ENCODE assay signal across 35 cellular contexts in the genomic region with DNA sequence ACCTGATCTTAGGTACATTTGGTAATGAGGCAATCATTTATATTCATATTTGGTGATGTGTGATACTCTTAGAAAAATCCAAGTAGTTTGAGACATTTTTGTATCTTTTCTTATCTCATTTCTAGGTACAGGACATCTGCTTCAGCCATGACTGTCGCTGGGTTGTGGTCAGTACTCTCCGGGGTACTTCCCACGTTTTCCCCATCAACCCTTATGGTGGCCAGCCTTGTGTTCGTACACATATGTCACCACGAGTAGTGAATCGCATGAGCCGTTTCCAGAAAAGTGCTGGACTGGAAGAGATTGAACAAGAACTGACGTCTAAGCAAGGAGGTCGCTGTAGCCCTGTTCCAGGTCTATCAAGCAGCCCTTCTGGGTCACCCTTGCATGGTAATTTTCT.
"Had no signal": no experiment of that assay in that cellular context is flagged by ENCODE, and none has a peak within 500 bp of the region (broad histone marks: within the 10 kb centered on the region; RNA-seq: fewer than 3 reads in every experiment).

No MANE protein-coding gene starts in this region.

- H3K4me1 ChIP-seq: ascending aorta had no signal

- H3K27ac Mint-ChIP-seq: activated B cell treated with CpG ODN at 0.5 μM for 24 hours; activated CD4-positive, alpha-beta memory T cell treated with anti-CD3 and anti-CD28 coated beads, Interleukin-2, amount 10 ng/mL, durations not matched to agents 7 days and 5 days; activated CD4-positive, alpha-beta T cell treated with anti-CD3 and anti-CD28 coated beads, Interleukin-2, amount 10 ng/mL, durations not matched to agents 24 days and 14 days; activated CD8-positive, alpha-beta memory T cell treated with anti-CD3 and anti-CD28 coated beads, Interleukin-2, amount 10 ng/mL, durations not matched to agents 7 days and 5 days; activated CD8-positive, alpha-beta T cell treated with anti-CD3 and anti-CD28 coated beads, Interleukin-2, amount 10 ng/mL, durations not matched to agents 7 days and 5 days; activated naive CD4-positive, alpha-beta T cell treated with anti-CD3 and anti-CD28 coated beads, Interleukin-2, amount 10 ng/mL, durations not matched to agents 7 days and 5 days; activated naive CD4-positive, alpha-beta T cell treated with anti-CD3 and anti-CD28 coated beads, Interleukin-2, amount 50 U/mL, for 24 hours; activated naive CD8-positive, alpha-beta T cell; activated naive CD8-positive, alpha-beta T cell treated with anti-CD3 and anti-CD28 coated beads, Interleukin-2, amount 10 ng/mL, durations not matched to agents 7 days and 5 days; activated naive CD8-positive, alpha-beta T cell treated with anti-CD3 and anti-CD28 coated beads, Interleukin-2, amount 50 U/mL, for 24 hours; activated T-cell treated with anti-CD3 and anti-CD28 coated beads, Interleukin-2, amount 50 U/mL, for 24 hours; activated T-helper 2 cell treated with anti-CD3 and anti-CD28 coated beads, Interferon-gamma antibody, Interleukin-2, Interleukin-4, amounts not matched to agents 10 μg/mL and 5 μg/mL and 100 μg/mL, durations not matched to agents 14 hours and 24 hours and 36 hours; brain; T-helper 1 cell treated with Interleukin-12 subunit alpha and Interleukin-12 subunit beta and Interleukin-4 antibody, amounts not matched to agents 30 μg/mL and 1 μg/mL, for 36 hours; T-helper 2 cell treated with Interferon-gamma antibody and Interleukin-4, amounts not matched to agents 5 μg/mL and 100 μg/mL, for 36 hours had no signal

- FAIRE-seq: bronchial epithelial cell had no signal

- ATAC-seq: activated CD8-positive, alpha-beta memory T cell treated with anti-CD3 and anti-CD28 coated beads, Interleukin-2, amount 10 ng/mL, durations not matched to agents 7 days and 5 days; activated CD8-positive, alpha-beta T cell treated with anti-CD3 and anti-CD28 coated beads, Interleukin-2, amount 10 ng/mL, durations not matched to agents 7 days and 5 days; activated naive CD8-positive, alpha-beta T cell treated with anti-CD3 and anti-CD28 coated beads, Interleukin-2, amount 50 U/mL, for 24 hours had no signal

- H3K36me3 Mint-ChIP-seq: activated CD8-positive, alpha-beta memory T cell treated with anti-CD3 and anti-CD28 coated beads, Interleukin-2, amount 10 ng/mL, durations not matched to agents 7 days and 5 days; activated naive CD4-positive, alpha-beta T cell treated with anti-CD3 and anti-CD28 coated beads, Interleukin-2, amount 10 ng/mL, durations not matched to agents 7 days and 5 days; activated naive CD8-positive, alpha-beta T cell treated with anti-CD3 and anti-CD28 coated beads, Interleukin-2, amount 10 ng/mL, durations not matched to agents 7 days and 5 days had no signal

- DNase-seq: activated B cell treated with CpG ODN at 0.5 μM for 24 hours; activated CD4-positive, alpha-beta memory T cell treated with anti-CD3 and anti-CD28 coated beads, Interleukin-2, amount 10 ng/mL, durations not matched to agents 7 days and 5 days; activated CD4-positive, alpha-beta T cell treated with anti-CD3 and anti-CD28 coated beads for 4 hours; activated CD4-positive, alpha-beta T cell treated with anti-CD3 and anti-CD28 coated beads, Interleukin-2, amount 10 ng/mL, durations not matched to agents 24 days and 14 days; activated CD4-positive, alpha-beta T cell treated with anti-CD3 and anti-CD28 coated beads, Interleukin-2, amount 50 U/mL, for 48 hours; activated CD4-positive, CD25-positive, alpha-beta regulatory T cell treated with anti-CD3 and anti-CD28 coated beads, Interleukin-2, amount 50 U/mL, for 72 hours; activated CD8-positive, alpha-beta memory T cell treated with anti-CD3 and anti-CD28 coated beads for 24 hours; activated CD8-positive, alpha-beta memory T cell treated with anti-CD3 and anti-CD28 coated beads, Interleukin-2, amount 10 ng/mL, durations not matched to agents 7 days and 5 days; activated CD8-positive, alpha-beta memory T cell treated with anti-CD3 and anti-CD28 coated beads, Interleukin-2, amount 50 U/mL, for 48 hours; activated CD8-positive, alpha-beta T cell treated with anti-CD3 and anti-CD28 coated beads, Interleukin-2, amount 10 ng/mL, durations not matched to agents 7 days and 5 days; activated effector memory CD4-positive, alpha-beta T cell treated with Interleukin-2 at 50 U/mL for 16 hours; activated gamma-delta T cell; activated naive CD4-positive, alpha-beta T cell treated with anti-CD3 and anti-CD28 coated beads, Interleukin-2, amount 10 ng/mL, durations not matched to agents 7 days and 5 days; activated naive CD4-positive, alpha-beta T cell treated with Interleukin-2 at 50 U/mL for 16 hours; activated naive CD8-positive, alpha-beta T cell treated with anti-CD3 and anti-CD28 coated beads, Interleukin-2, amount 10 ng/mL, durations not matched to agents 7 days and 5 days; activated naive CD8-positive, alpha-beta T cell treated with anti-CD3 and anti-CD28 coated beads, Interleukin-2, amount 50 U/mL, for 24 hours; activated T-cell treated with anti-CD3 and anti-CD28 coated beads, Interleukin-2, amount 50 U/mL, for 24 hours; activated T-cell treated with anti-CD3 and anti-CD28 coated beads, Interleukin-2, amount 50 U/mL, for 48 hours; amygdala; anterior cingulate cortex; caudate nucleus; cerebellar nuclear complex; T-helper 2 cell; T-helper 9 cell had no signal

- H3K4me3 Mint-ChIP-seq: activated B cell treated with CpG ODN at 0.5 μM for 24 hours; activated CD4-positive, alpha-beta memory T cell treated with anti-CD3 and anti-CD28 coated beads, Interleukin-2, amount 10 ng/mL, durations not matched to agents 7 days and 5 days; activated CD4-positive, alpha-beta T cell treated with anti-CD3 and anti-CD28 coated beads, Interleukin-2, amount 10 ng/mL, durations not matched to agents 24 days and 14 days; activated CD8-positive, alpha-beta memory T cell treated with anti-CD3 and anti-CD28 coated beads, Interleukin-2, amount 10 ng/mL, durations not matched to agents 7 days and 5 days; activated CD8-positive, alpha-beta T cell treated with anti-CD3 and anti-CD28 coated beads, Interleukin-2, amount 10 ng/mL, durations not matched to agents 7 days and 5 days; activated naive CD4-positive, alpha-beta T cell treated with anti-CD3 and anti-CD28 coated beads, Interleukin-2, amount 10 ng/mL, durations not matched to agents 7 days and 5 days; activated naive CD4-positive, alpha-beta T cell treated with anti-CD3 and anti-CD28 coated beads, Interleukin-2, amount 50 U/mL, for 24 hours; activated naive CD8-positive, alpha-beta T cell; activated naive CD8-positive, alpha-beta T cell treated with anti-CD3 and anti-CD28 coated beads, Interleukin-2, amount 10 ng/mL, durations not matched to agents 7 days and 5 days; activated naive CD8-positive, alpha-beta T cell treated with anti-CD3 and anti-CD28 coated beads, Interleukin-2, amount 50 U/mL, for 24 hours; activated T-cell treated with anti-CD3 and anti-CD28 coated beads, Interleukin-2, amount 50 U/mL, for 24 hours; brain; central memory CD8-positive, alpha-beta T cell; T-helper 1 cell treated with Interleukin-12 subunit alpha and Interleukin-12 subunit beta and Interleukin-4 antibody, amounts not matched to agents 30 μg/mL and 1 μg/mL, for 36 hours; T-helper 2 cell treated with Interferon-gamma antibody and Interleukin-4, amounts not matched to agents 5 μg/mL and 100 μg/mL, for 36 hours had no signal

- H3K4me3 ChIP-seq: ascending aorta, cardiac muscle cell had no signal

- H3K27me3 Mint-ChIP-seq: activated B cell treated with CpG ODN at 0.5 μM for 24 hours; activated CD4-positive, alpha-beta memory T cell treated with anti-CD3 and anti-CD28 coated beads, Interleukin-2, amount 10 ng/mL, durations not matched to agents 7 days and 5 days; activated CD8-positive, alpha-beta memory T cell treated with anti-CD3 and anti-CD28 coated beads, Interleukin-2, amount 10 ng/mL, durations not matched to agents 7 days and 5 days; activated naive CD4-positive, alpha-beta T cell treated with anti-CD3 and anti-CD28 coated beads, Interleukin-2, amount 10 ng/mL, durations not matched to agents 7 days and 5 days; activated naive CD4-positive, alpha-beta T cell treated with anti-CD3 and anti-CD28 coated beads, Interleukin-2, amount 50 U/mL, for 24 hours; activated naive CD8-positive, alpha-beta T cell; activated naive CD8-positive, alpha-beta T cell treated with anti-CD3 and anti-CD28 coated beads, Interleukin-2, amount 50 U/mL, for 24 hours; activated T-cell treated with anti-CD3 and anti-CD28 coated beads, Interleukin-2, amount 50 U/mL, for 24 hours; central memory CD8-positive, alpha-beta T cell had no signal

- H3K9me3 ChIP-seq: ascending aorta had no signal

- H3K4me1 Mint-ChIP-seq: activated B cell treated with CpG ODN at 0.5 μM for 24 hours; activated CD4-positive, alpha-beta memory T cell treated with anti-CD3 and anti-CD28 coated beads, Interleukin-2, amount 10 ng/mL, durations not matched to agents 7 days and 5 days; activated CD4-positive, alpha-beta T cell treated with anti-CD3 and anti-CD28 coated beads, Interleukin-2, amount 10 ng/mL, durations not matched to agents 24 days and 14 days; activated CD8-positive, alpha-beta memory T cell treated with anti-CD3 and anti-CD28 coated beads, Interleukin-2, amount 10 ng/mL, durations not matched to agents 7 days and 5 days; activated naive CD4-positive, alpha-beta T cell treated with anti-CD3 and anti-CD28 coated beads, Interleukin-2, amount 10 ng/mL, durations not matched to agents 7 days and 5 days; activated naive CD4-positive, alpha-beta T cell treated with anti-CD3 and anti-CD28 coated beads, Interleukin-2, amount 50 U/mL, for 24 hours; activated naive CD8-positive, alpha-beta T cell treated with anti-CD3 and anti-CD28 coated beads, Interleukin-2, amount 10 ng/mL, durations not matched to agents 7 days and 5 days; activated naive CD8-positive, alpha-beta T cell treated with anti-CD3 and anti-CD28 coated beads, Interleukin-2, amount 50 U/mL, for 24 hours; brain had no signal

- H3K9me3 Mint-ChIP-seq: activated B cell treated with CpG ODN at 0.5 μM for 24 hours; activated CD4-positive, alpha-beta memory T cell treated with anti-CD3 and anti-CD28 coated beads, Interleukin-2, amount 10 ng/mL, durations not matched to agents 7 days and 5 days; activated CD4-positive, alpha-beta T cell treated with anti-CD3 and anti-CD28 coated beads, Interleukin-2, amount 10 ng/mL, durations not matched to agents 24 days and 14 days; activated naive CD4-positive, alpha-beta T cell treated with anti-CD3 and anti-CD28 coated beads, Interleukin-2, amount 10 ng/mL, durations not matched to agents 7 days and 5 days; activated naive CD8-positive, alpha-beta T cell treated with anti-CD3 and anti-CD28 coated beads, Interleukin-2, amount 10 ng/mL, durations not matched to agents 7 days and 5 days; activated naive CD8-positive, alpha-beta T cell treated with anti-CD3 and anti-CD28 coated beads, Interleukin-2, amount 50 U/mL, for 24 hours; activated T-cell treated with anti-CD3 and anti-CD28 coated beads, Interleukin-2, amount 50 U/mL, for 24 hours; activated T-helper 2 cell treated with anti-CD3 and anti-CD28 coated beads, Interferon-gamma antibody, Interleukin-2, Interleukin-4, amounts not matched to agents 10 μg/mL and 5 μg/mL and 100 μg/mL, durations not matched to agents 14 hours and 24 hours and 36 hours; central memory CD8-positive, alpha-beta T cell; T-helper 1 cell treated with Interleukin-12 subunit alpha and Interleukin-12 subunit beta and Interleukin-4 antibody, amounts not matched to agents 30 μg/mL and 1 μg/mL, for 36 hours; T-helper 2 cell treated with Interferon-gamma antibody and Interleukin-4, amounts not matched to agents 5 μg/mL and 100 μg/mL, for 36 hours had no signal

- H3K27ac ChIP-seq: ascending aorta, cardiac muscle cell, VCaP had no signal
